23 cellular contexts compared by ENCODE assay signal in genomic region chr21:45220106-45220505, GRCh38.
A peak's percentile ranks its signal among the peaks of the same experiment; 100 is the strongest.
DNase-seq lines count a peak whose midpoint lies in the region; ATAC-seq, FAIRE-seq and TF ChIP-seq lines count a peak whose summit lies in the region.
"Had no signal": no experiment of that assay in that cellular context is flagged by ENCODE, and none has a peak within 500 bp of the region (broad histone marks: within the 10 kb centered on the region; RNA-seq: fewer than 3 reads in every experiment).

No MANE protein-coding gene starts in this region.

- in situ Hi-C loops in HepG2 (cut with HindIII; ENCODE audit: extremely low pct_ligation_motif_present, low pct_unique_long_range_greater_than_20kb): no loop called here

- intact Hi-C loops in Right ventricle myocardium superior (cut with DNase I) (no loop called here), cardiac septum (cut with DNase I) (no loop called here), body of pancreas (cut with DNase I) (no loop called here), upper lobe of right lung (cut with DNase I) (no loop called here), HepG2 (cut with micrococcal nuclease; ENCODE audit: unreplicated experiment) (no loop called here)

- H3K9me3 ChIP-seq in body of pancreas: no peaks in the 10 kb centered on the region
- H3K9me3 ChIP-seq in upper lobe of right lung: peaks cover 6% of the 10 kb centered on the region
- no peaks in the 10 kb centered on the region for H3K9me3 ChIP-seq in HepG2 (ENCODE audit: low read length)

- CTCF ChIA-PET in HepG2 (lab: Yijun Ruan, JAX; ENCODE audit: low intra/inter-chr PET ratio, low total read pairs): no interaction called here

- no peak for DNase-seq in Right ventricle myocardium superior
- DNase-seq in cardiac septum (ENCODE audit: low spot score): no peak
- peak in 2 of 4 donors; percentile 23 to 24 for DNase-seq in body of pancreas
- peak; percentile 84 for DNase-seq in fibroblast of the aortic adventitia (ENCODE audit: low read depth)
- DNase-seq in upper lobe of right lung: peak; percentile 56
- no peak for DNase-seq in NCI-H1694 treated with DMSO at 0.1 percent for 48 hours (lab: John Stamatoyannopoulos, UW)
- no peak for DNase-seq in HepG2 (ENCODE audit: low spot score)
- no peak for DNase-seq in SIG-M5 treated with dmso at 0.1 percent for 504 hours (lab: John Stamatoyannopoulos, UW; ENCODE audit: unreplicated experiment)
- DNase-seq: activated CD8-positive, alpha-beta memory T cell treated with anti-CD3 and anti-CD28 coated beads for 24 hours; activated naive CD8-positive, alpha-beta T cell treated with anti-CD3 and anti-CD28 coated beads for 36 hours; activated T-cell treated with anti-CD3 and anti-CD28 coated beads, Interleukin-2, amount 50 U/mL, for 72 hours; CD8-positive, alpha-beta memory T cell; DMS79 treated with DMSO at 0.1 percent for 48 hours; effector memory CD4-positive, alpha-beta T cell; NCI-H1092; NCI-H524; OCI-M1; right lobe of liver; SJCRH30; stimulated activated naive CD4-positive, alpha-beta T cell; trophoblast cell had no signal

- no peak overlapping the region for H2AFZ ChIP-seq in HepG2 (ENCODE audit: low read length)

- FAIRE-seq in HepG2 (lab: Jason Lieb, UNC): no peak
- FAIRE-seq: frontal cortex, H54 had no signal

- no peak for TF ChIP-seq RAD21 in HepG2 (CRISPR knock-in tag; IDR thresholded peaks at IDR 0.05)

- WGBS in body of pancreas, 2 donors: 79 to 94% methylated on average over 5 of the region's 5 CpGs
- WGBS in HepG2 (ENCODE audit: low lambda C conversion rate): 94% methylated on average over 5 of the region's 5 CpGs

- no peak for TF ChIP-seq CTCF in body of pancreas (IDR thresholded peaks at IDR 0.05)
- TF ChIP-seq CTCF in fibroblast of the aortic adventitia (IDR thresholded peaks at IDR 0.05; ENCODE audit: insufficient read depth, low read length): no peak
- TF ChIP-seq CTCF in upper lobe of right lung (IDR thresholded peaks at IDR 0.05): no peak
- no peak for TF ChIP-seq CTCF in HepG2 (CRISPR knock-in tag; IDR thresholded peaks at IDR 0.05)

- POLR2A ChIA-PET in HepG2 (lab: Yijun Ruan, JAX): no interaction called here

- no peak overlapping the region for H3K4me2 ChIP-seq in HepG2 (ENCODE audit: low read depth, low read length)

- no peaks in the 10 kb centered on the region for H3K4me1 ChIP-seq in body of pancreas
- H3K4me1 ChIP-seq in upper lobe of right lung: no peaks in the 10 kb centered on the region
- H3K4me1 ChIP-seq in HepG2 (ENCODE audit: insufficient read depth, low read length): no peaks in the 10 kb centered on the region
- H3K4me1 ChIP-seq: right lobe of liver, SJCRH30 had no signal

- H4K20me1 ChIP-seq in HepG2 (ENCODE audit: insufficient read depth, low read length): no peaks in the 10 kb centered on the region

- H3K27ac ChIP-seq in body of pancreas (no peak overlapping the region), upper lobe of right lung (no peak overlapping the region), HepG2 (ENCODE audit: extremely low read length, insufficient read depth, low read length) (no peak overlapping the region)
- H3K27ac ChIP-seq: right lobe of liver, SJCRH30 had no signal

- ATAC-seq in Right ventricle myocardium superior (ENCODE audit: poor library complexity) (peak; percentile 48), body of pancreas (peak; percentile 35), upper lobe of right lung (no peak), HepG2 (no peak)
- ATAC-seq: activated T-cell treated with anti-CD3 and anti-CD28 coated beads, Interleukin-2, amount 50 U/mL, for 72 hours; right lobe of liver had no signal

- TF ChIP-seq EP300 in HepG2 (IDR thresholded peaks at IDR 0.05; ENCODE audit: low read depth in 2 of 2, low read length in 2 of 2) (no peak), HepG2 (CRISPR knock-in tag; IDR thresholded peaks at IDR 0.05; ENCODE audit: borderline replicate concordance) (no peak)

- H3K9ac ChIP-seq in HepG2 (ENCODE audit: insufficient read depth, low read depth, low read length): no peak overlapping the region

- BruUV-seq in HepG2 (replicated peaks; lab: Mats Ljungman, UMichigan): no TSS peak

- H3K27me3 ChIP-seq in body of pancreas (no peaks in the 10 kb centered on the region), upper lobe of right lung (no peaks in the 10 kb centered on the region), HepG2 (ENCODE audit: control insufficient read depth in 1 of 2, insufficient read depth in 2 of 2, low read length in 2 of 2) (no peaks in the 10 kb centered on the region)
- H3K27me3 ChIP-seq: right lobe of liver, SJCRH30 had no signal

- no peaks in the 10 kb centered on the region for H3K79me2 ChIP-seq in HepG2 (ENCODE audit: insufficient read depth, low read length)

- no peak overlapping the region for H3K4me3 ChIP-seq in body of pancreas
- no peak overlapping the region for H3K4me3 ChIP-seq in fibroblast of the aortic adventitia (ENCODE audit: low read depth, low read length)
- H3K4me3 ChIP-seq in upper lobe of right lung: no peak overlapping the region
- H3K4me3 ChIP-seq in HepG2 (replicated peaks in 1 of 3; ENCODE audit: insufficient read depth in 1 of 3, low read depth in 2 of 3, low read length in 3 of 3): no peak overlapping the region
- H3K4me3 ChIP-seq: right lobe of liver, SJCRH30 had no signal

- TF ChIP-seq POLR2A in body of pancreas (IDR thresholded peaks at IDR 0.05): no peak
- TF ChIP-seq POLR2A in HepG2 (IDR thresholded peaks at IDR 0.05; ENCODE audit: insufficient read depth in 1 of 2, low read depth in 2 of 2, low read length in 2 of 2): no peak

- H3K36me3 ChIP-seq in body of pancreas (replicated peaks in 1 of 2; ENCODE audit: insufficient read depth in 1 of 2, low read depth in 2 of 2): no peaks in the 10 kb centered on the region
- H3K36me3 ChIP-seq in upper lobe of right lung: peaks cover 34% of the 10 kb centered on the region
- peaks cover 4 to 5% of the 10 kb centered on the region in 2 experiments; a peak in 3 of 5 replicates for H3K36me3 ChIP-seq in HepG2 (replicated peaks in 1 of 2; ENCODE audit: control insufficient read depth in 1 of 2, insufficient read depth in 2 of 2, low read length in 2 of 2)
- H3K36me3 ChIP-seq: right lobe of liver had no signal

TF ChIP-seq in HepG2, 621 proteins besides CTCF, POLR2A, EP300 and RAD21:
- TF ChIP-seq AGO1 (IDR thresholded peaks at IDR 0.05; ENCODE audit: low read depth, low read length, poor library complexity, severe bottlenecking) (no peak), HNF1B (CRISPR knock-in tag; IDR thresholded peaks at IDR 0.05) (no peak), HOXA9 (CRISPR knock-in tag; IDR thresholded peaks at IDR 0.05; ENCODE audit: borderline replicate concordance) (no peak), ZNF761 (CRISPR knock-in tag; conservative IDR thresholded peaks at IDR 0.05) (no peak), BCL6 (CRISPR knock-in tag; IDR thresholded peaks at IDR 0.05) (no peak), KAT7 (CRISPR knock-in tag; IDR thresholded peaks at IDR 0.05; ENCODE audit: borderline replicate concordance) (no peak), HDAC6 (IDR thresholded peaks at IDR 0.05; ENCODE audit: low read depth, low read length) (no peak), ZNF136 (CRISPR knock-in tag; IDR thresholded peaks at IDR 0.05; ENCODE audit: low read depth) (no peak), ZKSCAN5 (CRISPR knock-in tag; IDR thresholded peaks at IDR 0.05) (no peak), THYN1 (CRISPR knock-in tag; IDR thresholded peaks at IDR 0.05; ENCODE audit: borderline replicate concordance, low read depth) (no peak), ZBTB20 (CRISPR knock-in tag; IDR thresholded peaks at IDR 0.05; ENCODE audit: borderline replicate concordance, low read depth) (no peak), NR1H2 (CRISPR knock-in tag; IDR thresholded peaks at IDR 0.05; ENCODE audit: borderline replicate concordance, low read depth) (no peak), ZNF564 (CRISPR knock-in tag; IDR thresholded peaks at IDR 0.05) (no peak), HCFC1 (IDR thresholded peaks at IDR 0.05; ENCODE audit: low read depth, low read length) (no peak), SP5 (CRISPR knock-in tag; IDR thresholded peaks at IDR 0.05; ENCODE audit: borderline replicate concordance, low read depth) (no peak), MLX (CRISPR knock-in tag; IDR thresholded peaks at IDR 0.05) (no peak), MNT (IDR thresholded peaks at IDR 0.05) (no peak), TBL1XR1 (IDR thresholded peaks at IDR 0.05; ENCODE audit: borderline replicate concordance, low read length, partially characterized antibody) (no peak), ZNF75D (CRISPR knock-in tag; IDR thresholded peaks at IDR 0.05; ENCODE audit: borderline replicate concordance) (no peak), ARNT (IDR thresholded peaks at IDR 0.05) (no peak)

Comparison
In these comparisons a context has a peak if more than half of its experiments do, and no peak if none do; other contexts are left out.
1. ATAC-seq: peak in Right ventricle myocardium superior (single experiment) and body of pancreas (single experiment); none in upper lobe of right lung (single experiment) and HepG2 (single experiment).
2. DNase-seq: peak in fibroblast of the aortic adventitia (single experiment) and upper lobe of right lung (single experiment); none in Right ventricle myocardium superior (single experiment), cardiac septum (single experiment), NCI-H1694 treated with DMSO at 0.1 percent for 48 hours (single experiment), HepG2 (single experiment) and SIG-M5 treated with dmso at 0.1 percent for 504 hours (single experiment).